Comparison of ENCODE assay signal across 1 cellular context in the genomic region with DNA sequence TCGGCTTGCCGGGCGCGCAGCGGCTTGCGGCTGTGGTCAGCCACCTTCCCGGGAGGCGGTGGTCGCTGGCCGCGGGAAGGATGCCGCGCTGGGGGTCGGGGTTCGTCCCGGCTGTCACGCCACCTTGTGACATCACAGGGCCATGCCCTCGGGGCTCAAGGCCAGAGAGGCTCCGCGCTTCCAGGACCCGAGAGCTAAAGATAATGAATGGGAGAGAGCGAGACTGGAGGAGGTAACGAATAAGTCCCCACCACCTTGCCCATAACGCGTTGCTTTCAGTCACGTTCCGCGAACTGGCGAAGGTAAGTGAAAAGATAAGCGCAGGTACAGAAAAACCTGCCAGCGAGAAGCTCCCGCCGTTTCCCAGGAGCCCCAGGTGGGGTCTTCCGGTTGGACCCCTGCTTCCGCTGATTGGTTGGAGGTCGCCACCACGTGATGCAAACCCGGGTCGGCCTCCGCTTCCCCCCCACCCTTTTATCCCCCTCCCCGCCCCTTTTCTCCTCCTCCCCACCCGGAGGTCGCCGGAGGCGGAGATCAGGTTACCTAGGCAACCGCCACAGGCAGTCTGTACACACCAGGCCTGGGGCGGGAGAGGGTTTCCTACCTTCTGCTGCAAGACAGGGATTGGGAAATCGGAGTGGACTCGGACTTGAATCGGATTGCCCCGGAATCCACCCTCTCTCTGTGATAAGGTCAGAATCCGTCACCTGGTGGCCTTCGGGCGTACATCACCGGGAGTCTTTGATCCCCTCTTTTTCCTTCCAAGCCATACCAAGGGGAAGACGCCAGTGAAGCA.
TF ChIP-seq lines count a peak whose summit lies in the region.

LRRC9 (plus strand) TSS at position 563 of the 796 bp plus-strand sequence.

TF ChIP-seq in HepG2, 621 proteins besides CTCF, POLR2A, EP300 and RAD21 (continued from another document and continues in another):
- TF ChIP-seq, protein P1, sequence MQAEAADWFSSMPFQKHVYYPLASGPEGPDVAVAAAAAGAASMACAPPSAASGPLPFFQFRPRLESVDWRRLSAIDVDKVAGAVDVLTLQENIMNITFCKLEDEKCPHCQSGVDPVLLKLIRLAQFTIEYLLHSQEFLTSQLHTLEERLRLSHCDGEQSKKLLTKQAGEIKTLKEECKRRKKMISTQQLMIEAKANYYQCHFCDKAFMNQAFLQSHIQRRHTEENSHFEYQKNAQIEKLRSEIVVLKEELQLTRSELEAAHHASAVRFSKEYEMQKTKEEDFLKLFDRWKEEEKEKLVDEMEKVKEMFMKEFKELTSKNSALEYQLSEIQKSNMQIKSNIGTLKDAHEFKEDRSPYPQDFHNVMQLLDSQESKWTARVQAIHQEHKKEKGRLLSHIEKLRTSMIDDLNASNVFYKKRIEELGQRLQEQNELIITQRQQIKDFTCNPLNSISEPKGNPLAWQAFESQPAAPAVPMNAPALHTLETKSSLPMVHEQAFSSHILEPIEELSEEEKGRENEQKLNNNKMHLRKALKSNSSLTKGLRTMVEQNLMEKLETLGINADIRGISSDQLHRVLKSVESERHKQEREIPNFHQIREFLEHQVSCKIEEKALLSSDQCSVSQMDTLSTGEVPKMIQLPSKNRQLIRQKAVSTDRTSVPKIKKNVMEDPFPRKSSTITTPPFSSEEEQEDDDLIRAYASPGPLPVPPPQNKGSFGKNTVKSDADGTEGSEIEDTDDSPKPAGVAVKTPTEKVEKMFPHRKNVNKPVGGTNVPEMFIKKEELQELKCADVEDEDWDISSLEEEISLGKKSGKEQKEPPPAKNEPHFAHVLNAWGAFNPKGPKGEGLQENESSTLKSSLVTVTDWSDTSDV (CRISPR knock-in tag; IDR thresholded peaks at IDR 0.05): no peak
- TF ChIP-seq SETDB1 (CRISPR knock-in tag; IDR thresholded peaks at IDR 0.05; ENCODE audit: borderline replicate concordance): no peak
- 0 out of 2 replicates have a peak, but pooled peaks have one; percentile 46 for TF ChIP-seq MED13 (CRISPR knock-in tag; IDR thresholded peaks at IDR 0.05)
- no peak for TF ChIP-seq DNMT3B (CRISPR knock-in tag; conservative IDR thresholded peaks at IDR 0.05)
- no peak for TF ChIP-seq KDM1A (CRISPR knock-in tag; IDR thresholded peaks at IDR 0.05)
- TF ChIP-seq GZF1 (CRISPR knock-in tag; IDR thresholded peaks at IDR 0.05): no peak
- no peak for TF ChIP-seq ZNF101 (CRISPR knock-in tag; IDR thresholded peaks at IDR 0.05; ENCODE audit: borderline replicate concordance, low read depth)
- peak; percentile 83 for TF ChIP-seq NFYB (CRISPR knock-in tag; IDR thresholded peaks at IDR 0.05)
- TF ChIP-seq MEF2D (CRISPR knock-in tag; IDR thresholded peaks at IDR 0.05): no peak; the same call in 1 of the 2 replicates
- TF ChIP-seq ZNF329 (CRISPR knock-in tag; IDR thresholded peaks at IDR 0.05; ENCODE audit: low read depth): no peak
- TF ChIP-seq ZFP36L2 (CRISPR knock-in tag; IDR thresholded peaks at IDR 0.05): no peak
- no peak for TF ChIP-seq ZNF704 (CRISPR knock-in tag; IDR thresholded peaks at IDR 0.05; ENCODE audit: borderline replicate concordance)
- no peak for TF ChIP-seq STAG1 (CRISPR knock-in tag; IDR thresholded peaks at IDR 0.05)
- peak; percentile 34 for TF ChIP-seq GABPA (IDR thresholded peaks at IDR 0.05; ENCODE audit: low read depth, low read length)
- TF ChIP-seq GABPA (CRISPR knock-in tag; IDR thresholded peaks at IDR 0.05; ENCODE audit: low read depth): peak; percentile 70
- no peak for TF ChIP-seq ZBED4 (CRISPR knock-in tag; IDR thresholded peaks at IDR 0.05; ENCODE audit: borderline replicate concordance)
- peak; percentile 65 for TF ChIP-seq ZMYM4 (CRISPR knock-in tag; IDR thresholded peaks at IDR 0.05)
- TF ChIP-seq ZSCAN12 (CRISPR knock-in tag; IDR thresholded peaks at IDR 0.05): no peak
- no peak for TF ChIP-seq BRCA1 (CRISPR knock-in tag; IDR thresholded peaks at IDR 0.05)
- no peak for TF ChIP-seq NONO (IDR thresholded peaks at IDR 0.05)
- TF ChIP-seq NONO (CRISPR knock-in tag; conservative IDR thresholded peaks at IDR 0.05): peak; percentile 60
- TF ChIP-seq NKX3-1 (CRISPR knock-in tag; IDR thresholded peaks at IDR 0.05): no peak
- TF ChIP-seq ZBTB3 (CRISPR knock-in tag; IDR thresholded peaks at IDR 0.05; ENCODE audit: borderline replicate concordance, low read depth): no peak
- peak; percentile 89 for TF ChIP-seq CEBPB (IDR thresholded peaks at IDR 0.05; ENCODE audit: borderline replicate concordance, low read depth, low read length)
- peak in 1 of 2 experiments; percentile 69; a peak in 1 of 4 replicates for TF ChIP-seq KLF16 (CRISPR knock-in tag; IDR thresholded peaks at IDR 0.05)
- TF ChIP-seq ZNF282 (IDR thresholded peaks at IDR 0.05; ENCODE audit: partially characterized antibody): no peak
- TF ChIP-seq ZBTB7B (CRISPR knock-in tag; IDR thresholded peaks at IDR 0.05): peak; percentile 74; the same call in 1 of the 2 replicates
- no peak for TF ChIP-seq SCMH1 (CRISPR knock-in tag; IDR thresholded peaks at IDR 0.05; ENCODE audit: borderline replicate concordance)
- TF ChIP-seq KDM2A (CRISPR knock-in tag; IDR thresholded peaks at IDR 0.05; ENCODE audit: borderline replicate concordance, low read depth): peak; percentile 33; the same call in 1 of the 2 replicates
- TF ChIP-seq ZMYM3 (CRISPR knock-in tag; IDR thresholded peaks at IDR 0.05): 0 out of 2 replicates have a peak, but pooled peaks have one; percentile 39
- TF ChIP-seq HMG20B (CRISPR knock-in tag; conservative IDR thresholded peaks at IDR 0.05): no peak
- TF ChIP-seq ZNF761 (CRISPR knock-in tag; conservative IDR thresholded peaks at IDR 0.05): no peak
- TF ChIP-seq FOXA3 (CRISPR knock-in tag; IDR thresholded peaks at IDR 0.05): peak; percentile 79
- TF ChIP-seq ZNF580 (CRISPR knock-in tag; IDR thresholded peaks at IDR 0.05; ENCODE audit: borderline replicate concordance, low read depth): no peak; the same call in 1 of the 2 replicates
- no peak for TF ChIP-seq RBM39 (IDR thresholded peaks at IDR 0.05; ENCODE audit: low read depth, low read length, poor library complexity, severe bottlenecking)
- TF ChIP-seq FOXO1 (CRISPR knock-in tag; IDR thresholded peaks at IDR 0.05): peak; percentile 19; the same call in 1 of the 2 replicates
- no peak for TF ChIP-seq ZNF674 (CRISPR knock-in tag; IDR thresholded peaks at IDR 0.05; ENCODE audit: low read depth)
- no peak for TF ChIP-seq GLMP (CRISPR knock-in tag; IDR thresholded peaks at IDR 0.05; ENCODE audit: borderline replicate concordance)
- no peak for TF ChIP-seq RBM22 (optimal IDR thresholded peaks at IDR 0.05; ENCODE audit: low read length)
- TF ChIP-seq, protein P2, sequence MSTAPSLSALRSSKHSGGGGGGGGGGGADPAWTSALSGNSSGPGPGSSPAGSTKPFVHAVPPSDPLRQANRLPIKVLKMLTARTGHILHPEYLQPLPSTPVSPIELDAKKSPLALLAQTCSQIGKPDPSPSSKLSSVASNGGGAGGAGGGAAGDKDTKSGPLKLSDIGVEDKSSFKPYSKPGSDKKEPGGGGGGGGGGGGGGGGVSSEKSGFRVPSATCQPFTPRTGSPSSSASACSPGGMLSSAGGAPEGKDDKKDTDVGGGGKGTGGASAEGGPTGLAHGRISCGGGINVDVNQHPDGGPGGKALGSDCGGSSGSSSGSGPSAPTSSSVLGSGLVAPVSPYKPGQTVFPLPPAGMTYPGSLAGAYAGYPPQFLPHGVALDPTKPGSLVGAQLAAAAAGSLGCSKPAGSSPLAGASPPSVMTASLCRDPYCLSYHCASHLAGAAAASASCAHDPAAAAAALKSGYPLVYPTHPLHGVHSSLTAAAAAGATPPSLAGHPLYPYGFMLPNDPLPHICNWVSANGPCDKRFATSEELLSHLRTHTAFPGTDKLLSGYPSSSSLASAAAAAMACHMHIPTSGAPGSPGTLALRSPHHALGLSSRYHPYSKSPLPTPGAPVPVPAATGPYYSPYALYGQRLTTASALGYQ (CRISPR knock-in tag; IDR thresholded peaks at IDR 0.05): peak; percentile 27; the same call in 1 of the 2 replicates
- TF ChIP-seq JUN (CRISPR knock-in tag; IDR thresholded peaks at IDR 0.05): no peak
- no peak for TF ChIP-seq PAX8 (CRISPR knock-in tag; IDR thresholded peaks at IDR 0.05; ENCODE audit: borderline replicate concordance)
- no peak for TF ChIP-seq ZNF3 (CRISPR knock-in tag; IDR thresholded peaks at IDR 0.05)
- 0 out of 2 replicates have a peak, but pooled peaks have one; percentile 52 for TF ChIP-seq IRF9 (CRISPR knock-in tag; IDR thresholded peaks at IDR 0.05; ENCODE audit: borderline replicate concordance)
- no peak for TF ChIP-seq KLF13 (CRISPR knock-in tag; IDR thresholded peaks at IDR 0.05)
- TF ChIP-seq ZNF205 (CRISPR knock-in tag; IDR thresholded peaks at IDR 0.05): no peak
- TF ChIP-seq STAT6 (CRISPR knock-in tag; IDR thresholded peaks at IDR 0.05; ENCODE audit: borderline replicate concordance): no peak
- TF ChIP-seq ZBTB1 (CRISPR knock-in tag; IDR thresholded peaks at IDR 0.05; ENCODE audit: borderline replicate concordance): no peak
- TF ChIP-seq HNRNPLL (IDR thresholded peaks at IDR 0.05; ENCODE audit: low read depth, low read length, poor library complexity, severe bottlenecking): peak; percentile 68
- 0 out of 2 replicates have a peak, but pooled peaks have one; percentile 22 for TF ChIP-seq MED1 (CRISPR knock-in tag; IDR thresholded peaks at IDR 0.05)
